8 cellular contexts compared by ENCODE assay signal in the genomic region with DNA sequence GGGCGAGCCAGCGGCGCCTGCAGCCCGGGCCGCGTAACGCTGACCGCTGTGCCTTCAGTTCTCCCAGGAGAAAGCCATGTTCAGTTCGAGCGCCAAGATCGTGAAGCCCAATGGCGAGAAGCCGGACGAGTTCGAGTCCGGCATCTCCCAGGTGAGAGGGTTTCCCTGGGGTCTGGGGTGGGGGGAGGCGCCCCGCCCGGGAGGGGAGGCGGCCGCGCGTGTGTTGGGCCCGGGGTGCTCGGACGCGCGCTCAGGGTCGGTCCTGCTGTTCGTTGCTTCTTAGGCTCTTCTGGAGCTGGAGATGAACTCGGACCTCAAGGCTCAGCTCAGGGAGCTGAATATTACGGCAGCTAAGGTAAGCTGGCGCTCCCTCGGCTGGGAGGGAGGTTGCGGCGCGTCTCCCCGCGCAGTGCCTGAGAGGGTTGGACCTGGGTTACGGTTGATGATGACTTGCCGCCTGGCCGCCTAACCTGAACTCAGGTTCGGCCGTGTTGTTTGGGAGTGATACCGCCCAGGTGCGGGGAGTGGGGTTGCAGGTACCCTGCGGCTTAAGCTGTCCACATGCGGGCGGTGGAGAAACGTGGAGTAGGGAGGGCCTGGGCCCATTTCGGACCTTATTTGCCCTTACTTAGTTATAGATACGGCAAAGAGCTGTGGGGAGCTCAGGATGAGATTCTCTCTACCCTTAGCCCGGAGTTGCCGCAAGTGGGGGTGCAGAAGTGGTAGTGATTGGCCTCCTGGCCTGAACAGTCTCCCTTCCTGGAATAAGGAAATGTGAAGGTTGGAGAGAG. TPM values are rescaled to one million over a fixed set of nuclear protein-coding genes. Genes with fewer than 3 reads are reported as not detected.
DNase-seq lines count a peak whose midpoint lies in the region; ATAC-seq and TF ChIP-seq lines count a peak whose summit lies in the region.

No MANE protein-coding gene starts in this region.

- peaks cover 36 to 51% (median 42%) of the 10 kb centered on the region in 3 donors for H3K4me1 Mint-ChIP-seq in naive B cell

- H3K27ac Mint-ChIP-seq in naive B cell: peak overlapping the region; percentile 14 to 97 (median 90)

- H3K9me3 Mint-ChIP-seq in naive B cell: no peaks in the 10 kb centered on the region

- peak overlapping the region; percentile 87 for H3K9ac ChIP-seq in endocrine pancreas (ENCODE audit: control insufficient read depth, insufficient read depth, low read length)

- H3K27me3 Mint-ChIP-seq in naive B cell: no peaks in the 10 kb centered on the region

- H3K27me3 ChIP-seq in endocrine pancreas (ENCODE audit: control insufficient read depth, insufficient read depth, low read length) (no peaks in the 10 kb centered on the region), vagina (no peaks in the 10 kb centered on the region)

- intact Hi-C loops in vagina (cut with DNase I): loop anchor here (1.0 to 10.0 kb wide), 2 partner anchors 17 to 1921 kb away; partner anchors contain the start of gene RNASEH1

- H3K4me3 Mint-ChIP-seq in naive B cell: peak overlapping the region; percentile 59 to 97 (median 92)

- DNase-seq in activated CD8-positive, alpha-beta memory T cell treated with anti-CD3 and anti-CD28 coated beads for 24 hours: peak; percentile 77
- no peak for DNase-seq in activated CD8-positive, alpha-beta memory T cell treated with anti-CD3 and anti-CD28 coated beads, Interleukin-2, amount 50 U/mL, for 4 hours
- DNase-seq in activated CD4-positive, alpha-beta T cell treated with anti-CD3 and anti-CD28 coated beads for 48 hours: peak; percentile 46
- DNase-seq in naive B cell (no peak), vagina (ENCODE audit: extremely low spot score in 2 of 2) (no peak), UCSD-AML1 (lab: John Stamatoyannopoulos, UW; ENCODE audit: unreplicated experiment) (no peak)

- peaks cover 26 to 42% of the 10 kb centered on the region in 2 donors for H3K36me3 Mint-ChIP-seq in naive B cell

- peaks cover 5% of the 10 kb centered on the region for H3K36me3 ChIP-seq in endocrine pancreas (ENCODE audit: control insufficient read depth, insufficient read depth, low read length)
- peaks cover 0 to 40% of the 10 kb centered on the region in 2 donors for H3K36me3 ChIP-seq in vagina

- H3K4me3 ChIP-seq in endocrine pancreas (ENCODE audit: control insufficient read depth, insufficient read depth, low read length): peak overlapping the region; percentile 86
- H3K4me3 ChIP-seq in vagina: peak overlapping the region; percentile 85 to 95

- TF ChIP-seq CTCF in vagina (IDR thresholded peaks at IDR 0.05): no peak

- TF ChIP-seq POLR2A in vagina (IDR thresholded peaks at IDR 0.05): no peak

- no peaks in the 10 kb centered on the region for H3K9me3 ChIP-seq in endocrine pancreas (ENCODE audit: control insufficient read depth, low read length)
- no peaks in the 10 kb centered on the region for H3K9me3 ChIP-seq in vagina

- H3K4me1 ChIP-seq in endocrine pancreas (ENCODE audit: control insufficient read depth, insufficient read depth, low read length): peaks cover 30% of the 10 kb centered on the region
- peaks cover 50% of the 10 kb centered on the region for H3K4me1 ChIP-seq in vagina

- peak; percentile 29 for ATAC-seq in HG03432 (IDR thresholded peaks at IDR 0.05; ENCODE audit: unreplicated experiment)
- ATAC-seq in naive B cell (ENCODE audit: low read depth in 2 of 2): peak; percentile 29 to 36

- peak overlapping the region; percentile 91 for H3K27ac ChIP-seq in vagina

RNA-seq across cellular contexts. Expression of gene RPS7, which starts 0.7 kb away (rescaled TPM):
- 1,000 to 10,000 TPM in 4 of 6 donors, 100 to 1,000 TPM in 2; 612 to 1,284 (median 1,085) TPM for polyA plus RNA-seq in naive B cell (ENCODE audit: low read depth in 6 of 6)
- 2,989 TPM for total RNA-seq in vagina

RNA-seq across cellular contexts. Expression of gene RNASEH1, which starts 17.6 kb away (rescaled TPM):
- 10 to 100 TPM; 31.4 to 38.8 (median 36.2) TPM for polyA plus RNA-seq in naive B cell (ENCODE audit: low read depth in 6 of 6)
- 17.2 TPM for total RNA-seq in vagina

RNA-seq across cellular contexts. Expression of gene COLEC11, which starts 19.2 kb away (rescaled TPM):
- not detected for polyA plus RNA-seq in naive B cell (ENCODE audit: low read depth in 6 of 6)
- not detected for total RNA-seq in vagina

RNA-seq across cellular contexts. Expression of gene ADI1, which starts 56.4 kb away (rescaled TPM):
- 10 to 100 TPM; 32.3 to 87.8 (median 37.1) TPM for polyA plus RNA-seq in naive B cell (ENCODE audit: low read depth in 6 of 6)
- total RNA-seq in vagina: 26.3 TPM

Comparison
In these comparisons a context has a peak if more than half of its experiments do, and no peak if none do; other contexts are left out.
1. DNase-seq: peak in activated CD8-positive, alpha-beta memory T cell treated with anti-CD3 and anti-CD28 coated beads for 24 hours (single experiment) and activated CD4-positive, alpha-beta T cell treated with anti-CD3 and anti-CD28 coated beads for 48 hours (single experiment); none in activated CD8-positive, alpha-beta memory T cell treated with anti-CD3 and anti-CD28 coated beads, Interleukin-2, amount 50 U/mL, for 4 hours (single experiment), naive B cell (single experiment), vagina (0 of 2) and UCSD-AML1 (single experiment).